16 cellular contexts compared by ENCODE assay signal in genomic region chr5:8650197-8650596, GRCh38.
A peak's percentile ranks its signal among the peaks of the same experiment; 100 is the strongest.
DNase-seq lines count a peak whose midpoint lies in the region; ATAC-seq, FAIRE-seq and TF ChIP-seq lines count a peak whose summit lies in the region.
"Had no signal": no experiment of that assay in that cellular context is flagged by ENCODE, and none has a peak within 500 bp of the region (broad histone marks: within the 10 kb centered on the region; RNA-seq: fewer than 3 reads in every experiment).

No MANE protein-coding gene starts in this region.

- H3K27ac Mint-ChIP-seq in MCF 10A (ENCODE audit: low read depth, unreplicated experiment) (no peak overlapping the region), T-cell (no peak overlapping the region)
- H3K27ac Mint-ChIP-seq: naive thymus-derived CD8-positive, alpha-beta T cell; T-helper 17 cell had no signal

- no peaks in the 10 kb centered on the region for H3K36me3 Mint-ChIP-seq in MCF 10A (ENCODE audit: insufficient read depth, unreplicated experiment)
- no peaks in the 10 kb centered on the region for H3K36me3 Mint-ChIP-seq in T-cell

- H3K4me3 Mint-ChIP-seq in MCF 10A (ENCODE audit: unreplicated experiment) (no peak overlapping the region), T-cell (no peak overlapping the region)
- H3K4me3 Mint-ChIP-seq: naive thymus-derived CD8-positive, alpha-beta T cell; T-helper 17 cell had no signal

- no peaks in the 10 kb centered on the region for H3K27me3 ChIP-seq in mammary epithelial cell (ENCODE audit: insufficient read depth, low read length)
- no peaks in the 10 kb centered on the region for H3K27me3 ChIP-seq in right lobe of liver
- H3K27me3 ChIP-seq: BLaER1, Peyer's patch, thyroid gland had no signal

- BruUV-seq in mammary epithelial cell (replicated peaks; lab: Mats Ljungman, UMichigan) (no TSS peak), MCF 10A (replicated peaks; lab: Mats Ljungman, UMichigan) (no TSS peak)

- no peak overlapping the region for H3K9ac ChIP-seq in mammary epithelial cell (ENCODE audit: insufficient read depth, low read length)
- H3K9ac ChIP-seq: BLaER1 had no signal

- H2AFZ ChIP-seq in mammary epithelial cell (ENCODE audit: low read depth, low read length) = no peak overlapping the region

- POLR2A ChIA-PET in MCF 10A (lab: Yijun Ruan, JAX) = interaction anchor here (0.7 kb wide), 1 partner anchor 405 kb away, joined by 3 read pairs; no protein-coding TSS in a partner anchor
- POLR2A ChIA-PET in T-cell (lab: Charles Lee) = no interaction called here

- H3K36me3 ChIP-seq in mammary epithelial cell (ENCODE audit: insufficient read depth, low read length) = no peaks in the 10 kb centered on the region
- no peaks in the 10 kb centered on the region for H3K36me3 ChIP-seq in right lobe of liver
- H3K36me3 ChIP-seq: BLaER1, left ventricle myocardium inferior, Peyer's patch, thyroid gland had no signal

- WGBS in mammary epithelial cell (ENCODE audit: low coverage, missing lambda C conversion rate) = 33% methylated on average over 6 of the region's 6 CpGs
- 63% methylated on average over 5 of the region's 6 CpGs for WGBS in right lobe of liver (ENCODE audit: insufficient coverage, low coverage, low lambda C conversion rate, missing lambda C conversion rate)

- peak; percentile 8 for DNase-seq in mammary epithelial cell
- no peak for DNase-seq in MCF 10A (ENCODE audit: unreplicated experiment)
- DNase-seq in NCI-H2171 treated with DMSO at 0.1 percent for 48 hours (lab: John Stamatoyannopoulos, UW) = peak; percentile 88
- peak; percentile 54 for DNase-seq in cerebellar cortex (ENCODE audit: low spot score)
- DNase-seq in urothelium cell line (ENCODE audit: low spot score) = peak; percentile 26
- DNase-seq in T-cell = no peak
- no peak for DNase-seq in right lobe of liver
- DNase-seq: activated T-cell treated with anti-CD3 and anti-CD28 coated beads for 4 hours; left ventricle myocardium inferior; naive thymus-derived CD8-positive, alpha-beta T cell; Peyer's patch; T-helper 17 cell; thyroid gland had no signal

- no peak overlapping the region for H3K4me3 ChIP-seq in mammary epithelial cell (replicated peaks in 1 of 3; ENCODE audit: insufficient read depth in 1 of 3, low read depth in 2 of 3, low read length in 3 of 3)
- no peak overlapping the region for H3K4me3 ChIP-seq in right lobe of liver
- H3K4me3 ChIP-seq: BLaER1, left ventricle myocardium inferior, Peyer's patch, thyroid gland had no signal

- dilution Hi-C loops in mammary epithelial cell (cut with HindIII; ENCODE audit: low sequenced_read_pairs) = no loop called here

- in situ Hi-C loops in mammary epithelial cell (cut with MboI; ENCODE audit: low sequenced_read_pairs in 2 of 2) = no loop called here

- H3K4me1 Mint-ChIP-seq in MCF 10A (ENCODE audit: insufficient read depth, unreplicated experiment) (peaks cover 12% of the 10 kb centered on the region), T-cell (no peaks in the 10 kb centered on the region)
- H3K4me1 Mint-ChIP-seq: naive thymus-derived CD8-positive, alpha-beta T cell; T-helper 17 cell had no signal

- ATAC-seq in T-cell (replicated peaks in 1 of 4) = no peak
- ATAC-seq in HG02870 (IDR thresholded peaks at IDR 0.05; ENCODE audit: unreplicated experiment) = no peak
- ATAC-seq in right lobe of liver = no peak
- ATAC-seq: naive thymus-derived CD8-positive, alpha-beta T cell; T-helper 17 cell had no signal

- CTCF ChIA-PET in mammary epithelial cell (lab: Charles Lee; ENCODE audit: low non-redundant PET) (no interaction called here), MCF 10A (lab: Yijun Ruan, JAX) (interaction anchor here (1.0 kb wide), 1 partner anchor 310 kb away, joined by 6 read pairs; no protein-coding TSS in a partner anchor), T-cell (lab: Charles Lee) (no interaction called here)

- no peak for FAIRE-seq in urothelium cell line (lab: Jason Lieb, UNC)
- FAIRE-seq: GM12891 had no signal

- H3K9me3 ChIP-seq in mammary epithelial cell (replicated peaks; ENCODE audit: insufficient read depth, low read length) (no peaks in the 10 kb centered on the region), right lobe of liver (no peaks in the 10 kb centered on the region)
- H3K9me3 ChIP-seq: BLaER1, Peyer's patch, thyroid gland had no signal

- H3K4me1 ChIP-seq in mammary epithelial cell (ENCODE audit: insufficient read depth, low read length) = no peaks in the 10 kb centered on the region
- no peaks in the 10 kb centered on the region for H3K4me1 ChIP-seq in right lobe of liver
- H3K4me1 ChIP-seq: BLaER1, left ventricle myocardium inferior, Peyer's patch, thyroid gland had no signal

- H3K27ac ChIP-seq in mammary epithelial cell (ENCODE audit: insufficient read depth, low read depth, low read length) = no peak overlapping the region
- no peak overlapping the region for H3K27ac ChIP-seq in right lobe of liver
- H3K27ac ChIP-seq: BLaER1, left ventricle myocardium inferior, Peyer's patch, thyroid gland had no signal

- H4K20me1 ChIP-seq in mammary epithelial cell (ENCODE audit: insufficient read depth, low read length) = no peaks in the 10 kb centered on the region
- H4K20me1 ChIP-seq: BLaER1 had no signal

- TF ChIP-seq CTCF in mammary epithelial cell (conservative IDR thresholded peaks at IDR 0.05 in 1 of 2, IDR thresholded peaks at IDR 0.05 in 1 of 2; ENCODE audit: extremely low read depth in 1 of 2, insufficient read depth in 1 of 2, low read depth in 1 of 2, low read length in 2 of 2) (no peak), MCF 10A (IDR thresholded peaks at IDR 0.05; ENCODE audit: unreplicated experiment) (no peak), right lobe of liver (IDR thresholded peaks at IDR 0.05) (no peak)

- peaks cover 8% of the 10 kb centered on the region for H3K9me3 Mint-ChIP-seq in MCF 10A (ENCODE audit: unreplicated experiment)
- H3K9me3 Mint-ChIP-seq in T-cell = peaks cover 10 to 17% (median 11%) of the 10 kb centered on the region in 3 donors

- TF ChIP-seq POLR2A in right lobe of liver (IDR thresholded peaks at IDR 0.05) = no peak

- H3K79me2 ChIP-seq in mammary epithelial cell (ENCODE audit: insufficient read depth, low read length) = no peaks in the 10 kb centered on the region

- intact Hi-C loops in mammary epithelial cell (cut with micrococcal nuclease) = no loop called here
- intact Hi-C loops in MCF 10A (cut with micrococcal nuclease) = no loop called here
- intact Hi-C loops in right lobe of liver (cut with DNase I) = no loop called here

- no peak overlapping the region for H3K4me2 ChIP-seq in mammary epithelial cell (ENCODE audit: insufficient read depth, low read depth, low read length)
- H3K4me2 ChIP-seq: BLaER1 had no signal

- H3K27me3 Mint-ChIP-seq in MCF 10A (ENCODE audit: insufficient read depth, unreplicated experiment) (no peaks in the 10 kb centered on the region), T-cell (no peaks in the 10 kb centered on the region)
- H3K27me3 Mint-ChIP-seq: naive thymus-derived CD8-positive, alpha-beta T cell; T-helper 17 cell had no signal

Comparison
In these comparisons a context has a peak if more than half of its experiments do, and no peak if none do; other contexts are left out.
1. DNase-seq: peak in mammary epithelial cell (single experiment), NCI-H2171 treated with DMSO at 0.1 percent for 48 hours (single experiment), cerebellar cortex (single experiment) and urothelium cell line (single experiment); none in MCF 10A (single experiment), T-cell (0 of 34) and right lobe of liver (0 of 3).